8 cellular contexts compared by ENCODE assay signal in the genomic region with DNA sequence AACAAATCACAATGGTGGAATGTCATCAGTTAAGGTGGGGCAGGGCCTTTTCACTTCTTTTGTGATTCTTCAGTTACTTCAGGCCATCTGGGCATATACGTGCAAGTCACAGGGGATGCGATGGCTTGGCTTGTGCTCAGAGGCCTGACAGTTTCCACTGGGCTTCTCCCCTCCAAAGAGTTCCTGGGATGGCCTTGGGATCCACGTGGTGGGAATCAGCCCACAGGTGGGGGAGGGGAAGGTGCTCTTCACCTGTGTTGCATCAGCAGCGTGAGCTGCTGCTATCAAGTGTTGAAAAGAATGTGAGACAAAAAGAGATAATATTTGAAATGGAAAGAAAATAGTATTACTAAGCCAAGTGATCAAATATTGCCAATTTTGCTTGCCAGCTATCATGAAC.
DNase-seq lines count a peak whose midpoint lies in the region; ATAC-seq, FAIRE-seq and TF ChIP-seq lines count a peak whose summit lies in the region.
"Not testable (repeated sequence)": the region's sequence is repeated elsewhere in the genome, so short reads cannot be mapped to it uniquely, and the experiment has no call there.

No MANE protein-coding gene starts in this region.

- ATAC-seq in WTC11: peak; percentile 20; the same call in 1 of the 2 replicates

- not testable (repeated sequence) for H3K27me3 ChIP-seq in HUES6 (ENCODE audit: control insufficient read depth, insufficient read depth, low read length); esophagus squamous epithelium; left ventricle myocardium inferior (ENCODE audit: low read depth); keratinocyte (ENCODE audit: control insufficient read depth, extremely low read depth, insufficient read depth, low read length); testis

- POLR2A ChIA-PET in WTC11 (lab: Charles Lee): not testable (repeated sequence)

- H3K36me3 Mint-ChIP-seq in Calu3 (ENCODE audit: insufficient read depth, unreplicated experiment): peaks cover 13% of the 10 kb centered on the region
- H3K36me3 Mint-ChIP-seq in WTC11; nephron (ENCODE audit: low read depth): not testable (repeated sequence)

- not testable (repeated sequence) for H3K9me1 ChIP-seq in keratinocyte (ENCODE audit: control insufficient read depth, extremely low read depth, insufficient read depth, low read length)

- not testable (repeated sequence) for H3K4me3 Mint-ChIP-seq in Calu3 (ENCODE audit: low read depth, unreplicated experiment); WTC11; nephron

- WGBS in esophagus squamous epithelium, 2 donors: 56 to 77% methylated on average over 3 of the region's 4 CpGs
- 47 to 50% methylated on average over 4 of the region's 4 CpGs for WGBS in testis, 2 donors

- not testable (repeated sequence) for H4K20me1 ChIP-seq in keratinocyte (ENCODE audit: control insufficient read depth, extremely low read depth, insufficient read depth, low read length)

- H3K4me2 ChIP-seq in keratinocyte (ENCODE audit: control insufficient read depth, extremely low read depth, insufficient read depth, low read depth, low read length): peak overlapping the region; percentile 33

- not testable (repeated sequence) for H3K4me3 ChIP-seq in HUES6 (ENCODE audit: low read depth, low read length); esophagus squamous epithelium; left ventricle myocardium inferior; keratinocyte (ENCODE audit: control insufficient read depth in 2 of 3, extremely low read depth in 1 of 3, insufficient read depth in 2 of 3, low read depth in 1 of 3, low read length in 3 of 3); testis

- H3K4me1 ChIP-seq in HUES6 (ENCODE audit: control insufficient read depth, insufficient read depth, low read length) (peaks cover 72% of the 10 kb centered on the region), esophagus squamous epithelium (peaks cover 0 to 13% (median 0%) of the 10 kb centered on the region in 3 donors), left ventricle myocardium inferior (peaks cover 37% of the 10 kb centered on the region), keratinocyte (ENCODE audit: control insufficient read depth, extremely low read depth, insufficient read depth, low read length) (peaks cover 46% of the 10 kb centered on the region), testis (peaks cover 26% of the 10 kb centered on the region)

- not testable (repeated sequence) for H3K36me3 ChIP-seq in HUES6 (ENCODE audit: control insufficient read depth, insufficient read depth, low read length); esophagus squamous epithelium; left ventricle myocardium inferior; keratinocyte (ENCODE audit: control insufficient read depth in 2 of 2, extremely low read depth in 1 of 2, insufficient read depth in 2 of 2, low read length in 2 of 2); testis (ENCODE audit: low read depth, missing control alignments)

- not testable (repeated sequence) for H3K27me3 Mint-ChIP-seq in Calu3 (ENCODE audit: unreplicated experiment); WTC11 (ENCODE audit: low read depth); nephron (ENCODE audit: low read depth)

- DNase-seq in Calu3; esophagus squamous epithelium (lab: John Stamatoyannopoulos, UW); keratinocyte (ENCODE audit: low read depth, low spot score); testis: not testable (repeated sequence)
- DNase-seq in WTC11 (ENCODE audit: low spot score) (peak; percentile 49), left ventricle myocardium inferior (peak; percentile 74)

- intact Hi-C loops in Calu3 (cut with micrococcal nuclease; ENCODE audit: unreplicated experiment); esophagus squamous epithelium (cut with DNase I); left ventricle myocardium inferior (cut with micrococcal nuclease); testis (cut with DNase I; ENCODE audit: low total_unique reads): not testable (repeated sequence)

- FAIRE-seq in keratinocyte (lab: Jason Lieb, UNC): not testable (repeated sequence)

- dilution Hi-C loops in keratinocyte (cut with MboI; ENCODE audit: extremely low pct_ligation_motif_present, low sequenced_read_pairs): not testable (repeated sequence)

- not testable (repeated sequence) for H3K9me3 Mint-ChIP-seq in Calu3 (ENCODE audit: low read depth, unreplicated experiment); WTC11; nephron

- peak overlapping the region; percentile 85 for H3K9ac ChIP-seq in HUES6 (ENCODE audit: low read length)
- H3K9ac ChIP-seq in keratinocyte (ENCODE audit: control insufficient read depth, extremely low read depth, insufficient read depth, low read length): peak overlapping the region; percentile 17

- not testable (repeated sequence) for BruUV-seq in Calu3 (replicated peaks; lab: Mats Ljungman, UMichigan)

- peak overlapping the region; percentile 74 for H3K27ac Mint-ChIP-seq in Calu3 (ENCODE audit: unreplicated experiment)
- H3K27ac Mint-ChIP-seq in WTC11: peak overlapping the region; percentile 98
- peak overlapping the region; percentile 23 to 84 (median 66) for H3K27ac Mint-ChIP-seq in nephron

- not testable (repeated sequence) for TF ChIP-seq POLR2A in esophagus squamous epithelium (IDR thresholded peaks at IDR 0.05); testis (IDR thresholded peaks at IDR 0.05)

- H3K27ac ChIP-seq in HUES6 (ENCODE audit: low read depth, low read length): peak overlapping the region; percentile 91
- peak overlapping the region in 3 of 4 donors; percentile 0 to 55 (median 22) for H3K27ac ChIP-seq in esophagus squamous epithelium
- peak overlapping the region; percentile 87 for H3K27ac ChIP-seq in left ventricle myocardium inferior (replicated peaks)
- peak overlapping the region; percentile 77 for H3K27ac ChIP-seq in keratinocyte (ENCODE audit: control insufficient read depth, insufficient read depth, low read length)
- H3K27ac ChIP-seq in testis: peak overlapping the region; percentile 2 to 65

- H3K4me1 Mint-ChIP-seq in Calu3 (ENCODE audit: low read depth, unreplicated experiment) (peaks cover 64% of the 10 kb centered on the region), WTC11 (peaks cover 69% of the 10 kb centered on the region), nephron (peaks cover 19% of the 10 kb centered on the region)

- H3K79me2 ChIP-seq in keratinocyte (ENCODE audit: control insufficient read depth, insufficient read depth, low read length): not testable (repeated sequence)

- not testable (repeated sequence) for H3K9me3 ChIP-seq in HUES6 (ENCODE audit: control insufficient read depth, insufficient read depth, low read depth, low read length); esophagus squamous epithelium; left ventricle myocardium inferior (replicated peaks); keratinocyte (ENCODE audit: control insufficient read depth, low read depth, low read length); testis

- CTCF ChIA-PET in Calu3 (lab: Charles Lee); WTC11 (lab: Charles Lee): not testable (repeated sequence)

- TF ChIP-seq CTCF in Calu3 (IDR thresholded peaks at IDR 0.05; ENCODE audit: unreplicated experiment); WTC11 (IDR thresholded peaks at IDR 0.05); esophagus squamous epithelium (IDR thresholded peaks at IDR 0.05); left ventricle myocardium inferior (IDR thresholded peaks at IDR 0.05; ENCODE audit: borderline replicate concordance); keratinocyte (optimal IDR thresholded peaks at IDR 0.05 in 1 of 3, IDR thresholded peaks at IDR 0.05 in 1 of 3, conservative IDR thresholded peaks at IDR 0.05 in 1 of 3; ENCODE audit: extremely low read depth in 1 of 3, insufficient read depth in 2 of 3, low read length in 3 of 3); nephron (IDR thresholded peaks at IDR 0.05; ENCODE audit: unreplicated experiment in 3 of 3); testis (IDR thresholded peaks at IDR 0.05): not testable (repeated sequence)

- peak overlapping the region; percentile 4 for H2AFZ ChIP-seq in keratinocyte (ENCODE audit: control insufficient read depth, low read length)

Comparison
In these comparisons a context has a peak if more than half of its experiments do, and no peak if none do; other contexts are left out.
1. H3K27ac ChIP-seq: peak in every context shown above with its lines; median percentile 91 in HUES6; 87 in left ventricle myocardium inferior; 77 in keratinocyte; 34 in testis; 22 in esophagus squamous epithelium.